ENCODE assay signal across 20 cellular contexts in genomic region chr7:103715376-103716110, GRCh38.
DNase-seq lines count a peak whose midpoint lies in the region; ATAC-seq and TF ChIP-seq lines count a peak whose summit lies in the region.
"Had no signal": no experiment of that assay in that cellular context is flagged by ENCODE, and none has a peak within 500 bp of the region (broad histone marks: within the 10 kb centered on the region; RNA-seq: fewer than 3 reads in every experiment).

No MANE protein-coding gene starts in this region.

- no peak overlapping the region for H4K8ac ChIP-seq in neuronal stem cell (ENCODE audit: low read depth, low read length)

- CTCF ChIA-PET in SK-N-SH (lab: Yijun Ruan, JAX): no interaction called here

- ATAC-seq in SK-N-SH treated with all-trans-retinoic acid at 6 μM for 48 hours (no peak), GM18519 (IDR thresholded peaks at IDR 0.05; ENCODE audit: low FRiP score, unreplicated experiment) (no peak)
- ATAC-seq: CD8-positive, alpha-beta T cell had no signal

- TF ChIP-seq EP300 in SK-N-SH (IDR thresholded peaks at IDR 0.05; ENCODE audit: borderline replicate concordance in 1 of 2, low read depth in 1 of 2, low read length in 1 of 2): no peak

- H3K27ac ChIP-seq in SK-N-SH (ENCODE audit: low read depth in 2 of 2, low read length in 1 of 2) (no peak overlapping the region; a peak in 1 of 4 replicates), neuronal stem cell (replicated peaks; ENCODE audit: low read length) (no peak overlapping the region)
- H3K27ac ChIP-seq: BLaER1, GM23248, PC-9 had no signal

- 80% methylated on average over 4 of the region's 4 CpGs for WGBS in SK-N-SH (ENCODE audit: low lambda C conversion rate)
- WGBS in neuronal stem cell (ENCODE audit: extremely low coverage in 2 of 2, insufficient read length in 2 of 2, insufficient replicate concordance in 1 of 2), 2 donors: no CpG with 5 or more reads among the region's 4 CpGs

- TF ChIP-seq RAD21 in SK-N-SH (IDR thresholded peaks at IDR 0.05; ENCODE audit: low read length): no peak

- no peak overlapping the region for H3K14ac ChIP-seq in neuronal stem cell (ENCODE audit: low read length)

- H3K79me2 ChIP-seq in SK-N-SH (ENCODE audit: insufficient read depth): no peaks in the 10 kb centered on the region

- no peaks in the 10 kb centered on the region for H3K79me1 ChIP-seq in neuronal stem cell (ENCODE audit: low read depth, low read length)

- no peaks in the 10 kb centered on the region for H4K20me1 ChIP-seq in SK-N-SH (ENCODE audit: insufficient read depth)
- H4K20me1 ChIP-seq: BLaER1 had no signal

- POLR2A ChIA-PET in SK-N-SH (lab: Yijun Ruan, JAX): no interaction called here

- H3K23ac ChIP-seq in neuronal stem cell (ENCODE audit: low read depth, low read length, poor library complexity): no peak overlapping the region

- H3K27me3 ChIP-seq in SK-N-SH (ENCODE audit: insufficient read depth): no peaks in the 10 kb centered on the region
- H3K27me3 ChIP-seq in neuronal stem cell (ENCODE audit: control insufficient read depth in 3 of 3, insufficient read depth in 3 of 3, low read depth in 1 of 3, low read length in 3 of 3): no peaks in the 10 kb centered on the region
- H3K27me3 ChIP-seq: BLaER1 had no signal

- H2BK5ac ChIP-seq in neuronal stem cell (ENCODE audit: low read length): no peak overlapping the region

- no peaks in the 10 kb centered on the region for H3K9me3 ChIP-seq in SK-N-SH
- H3K9me3 ChIP-seq in neuronal stem cell (replicated peaks in 1 of 2; ENCODE audit: control insufficient read depth in 2 of 2, insufficient read depth in 1 of 2, low read depth in 1 of 2, low read length in 2 of 2): no peaks in the 10 kb centered on the region
- H3K9me3 ChIP-seq: BLaER1 had no signal

- H4K91ac ChIP-seq in neuronal stem cell (ENCODE audit: low read depth, low read length, poor library complexity): no peak overlapping the region

- H3K4me1 ChIP-seq in SK-N-SH (ENCODE audit: control insufficient read depth in 1 of 2, insufficient read depth in 2 of 2, low read depth in 1 of 2, low read length in 1 of 2): peaks cover 23 to 26% of the 10 kb centered on the region in 2 experiments
- H3K4me1 ChIP-seq in neuronal stem cell (ENCODE audit: control insufficient read depth in 2 of 2, insufficient read depth in 1 of 2, low read depth in 1 of 2, low read length in 2 of 2): peaks cover 0 to 3% of the 10 kb centered on the region in 2 donors
- H3K4me1 ChIP-seq: BLaER1 had no signal

- H3K18ac ChIP-seq in neuronal stem cell (ENCODE audit: low read length): no peak overlapping the region

- H3K4me2 ChIP-seq in SK-N-SH: no peak overlapping the region
- H3K4me2 ChIP-seq in neuronal stem cell (ENCODE audit: insufficient read depth, low read length, poor library complexity, severe bottlenecking): no peak overlapping the region
- H3K4me2 ChIP-seq: BLaER1, PC-9 had no signal

- H3K36me3 ChIP-seq in SK-N-SH (replicated peaks in 1 of 2; ENCODE audit: control insufficient read depth in 1 of 2, insufficient read depth in 2 of 2, low read length in 1 of 2): no peaks in the 10 kb centered on the region
- no peaks in the 10 kb centered on the region for H3K36me3 ChIP-seq in neuronal stem cell (replicated peaks in 1 of 2; ENCODE audit: control insufficient read depth in 2 of 2, insufficient read depth in 2 of 2, low read length in 2 of 2)
- H3K36me3 ChIP-seq: BLaER1 had no signal

- no peak overlapping the region for H2AK5ac ChIP-seq in neuronal stem cell (ENCODE audit: low read depth, low read length)

- 0 out of 2 replicates have a peak overlapping the region, but pooled peaks have one; percentile 27 for H2AFZ ChIP-seq in SK-N-SH (ENCODE audit: low read depth)
- no peak overlapping the region for H2AFZ ChIP-seq in neuronal stem cell (ENCODE audit: low read length)
- H2AFZ ChIP-seq: GM23248, PC-9 had no signal

- H2BK15ac ChIP-seq in neuronal stem cell (ENCODE audit: low read length): no peak overlapping the region

- H3K9me2 ChIP-seq in SK-N-SH: no peaks in the 10 kb centered on the region

- TF ChIP-seq CTCF in SK-N-SH (IDR thresholded peaks at IDR 0.05): no peak

- peaks cover 35% of the 10 kb centered on the region for H3F3A ChIP-seq in SK-N-SH (replicated peaks; ENCODE audit: insufficient read depth)

- no peak overlapping the region for H2BK120ac ChIP-seq in neuronal stem cell (ENCODE audit: low read depth, low read length)

- no peak overlapping the region for H2BK12ac ChIP-seq in neuronal stem cell (ENCODE audit: low read length)

- DNase-seq in SK-N-SH: no peak
- peak; percentile 71 for DNase-seq in M059J (ENCODE audit: low read depth)
- DNase-seq in cerebellum (ENCODE audit: low spot score): peak; percentile 67
- no peak for DNase-seq in neuronal stem cell (ENCODE audit: low spot score)
- no peak for DNase-seq in stimulated activated CD4-positive, alpha-beta T cell treated with anti-CD3 and anti-CD28 coated beads, Interleukin-2, amount 100 ng/mL, for 24 hours
- DNase-seq in glomerular visceral epithelial cell (ENCODE audit: extremely low spot score): no peak
- DNase-seq: 8988T; CD8-positive, alpha-beta T cell; GF-D8; GM23248; MM.1S; NCI-H1105; NCI-H1694; NCI-H345; NCI-H748 treated with DMSO at 0.1 percent for 48 hours; PC-9; T-helper 1 cell had no signal

- H3K9ac ChIP-seq in SK-N-SH (no peak overlapping the region), neuronal stem cell (ENCODE audit: low read depth, low read length, poor library complexity) (no peak overlapping the region)
- H3K9ac ChIP-seq: BLaER1, GM23248 had no signal

- no peak overlapping the region for H3K4ac ChIP-seq in neuronal stem cell (ENCODE audit: low read length)

- no peak overlapping the region for H3K4me3 ChIP-seq in SK-N-SH (ENCODE audit: low read depth in 2 of 2, low read length in 1 of 2)
- H3K4me3 ChIP-seq in neuronal stem cell (ENCODE audit: low read length in 2 of 2): no peak overlapping the region
- H3K4me3 ChIP-seq: BLaER1, GM23248, PC-9 had no signal

TF ChIP-seq in SK-N-SH, 30 proteins besides CTCF, POLR2A, EP300 and RAD21:
- TF ChIP-seq POLR2AphosphoS5 (IDR thresholded peaks at IDR 0.05; ENCODE audit: low read depth, low read length): no peak

TF ChIP-seq in SK-N-SH treated with all-trans-retinoic acid at 6 μM for 48 hours, 23 proteins besides CTCF, POLR2A, EP300 and RAD21 (continues in another document):
- TF ChIP-seq OSR1 (CRISPR knock-in tag; IDR thresholded peaks at IDR 0.05): no peak
- TF ChIP-seq CSRNP3 (CRISPR knock-in tag; IDR thresholded peaks at IDR 0.05): no peak
- TF ChIP-seq POU6F1 (CRISPR knock-in tag; IDR thresholded peaks at IDR 0.05; ENCODE audit: borderline replicate concordance, low read depth): no peak
- TF ChIP-seq TSHZ2 (CRISPR knock-in tag; IDR thresholded peaks at IDR 0.05): no peak
- no peak for TF ChIP-seq ZFP30 (CRISPR knock-in tag; IDR thresholded peaks at IDR 0.05)
- no peak for TF ChIP-seq TCF4 (CRISPR knock-in tag; IDR thresholded peaks at IDR 0.05; ENCODE audit: borderline replicate concordance)
- no peak for TF ChIP-seq SNAI2 (CRISPR knock-in tag; IDR thresholded peaks at IDR 0.05)
- no peak for TF ChIP-seq CSDC2 (CRISPR knock-in tag; IDR thresholded peaks at IDR 0.05)
- TF ChIP-seq GLIS3 (CRISPR knock-in tag; IDR thresholded peaks at IDR 0.05): no peak
- TF ChIP-seq TOX (CRISPR knock-in tag; IDR thresholded peaks at IDR 0.05; ENCODE audit: borderline replicate concordance): no peak

Comparison
In these comparisons a context has a peak if more than half of its experiments do, and no peak if none do; other contexts are left out.
1. DNase-seq: peak in M059J (single experiment) and cerebellum (single experiment); none in SK-N-SH (single experiment), neuronal stem cell (single experiment), stimulated activated CD4-positive, alpha-beta T cell treated with anti-CD3 and anti-CD28 coated beads, Interleukin-2, amount 100 ng/mL, for 24 hours (0 of 2) and glomerular visceral epithelial cell (single experiment).